2 cellular contexts compared by ENCODE assay signal in the genomic region with DNA sequence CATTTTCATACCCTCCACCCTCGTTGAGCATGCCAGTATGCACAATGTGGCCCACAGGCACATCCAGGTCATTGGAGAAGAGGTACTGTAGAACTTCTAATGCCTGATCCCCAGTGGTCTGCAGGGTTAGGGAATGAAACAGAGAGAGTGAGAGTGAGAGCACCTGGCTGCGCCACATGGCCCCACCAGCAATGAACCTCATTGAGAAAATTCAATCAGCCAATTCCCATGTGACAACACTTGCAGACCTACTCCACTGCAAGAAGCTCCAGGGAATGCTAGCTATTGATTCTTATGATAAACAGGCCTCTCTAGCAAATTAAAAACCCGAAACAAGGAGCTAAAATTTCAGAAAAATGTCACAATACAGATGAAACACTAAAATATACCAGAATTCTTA. TPM values are rescaled to one million over a fixed set of nuclear protein-coding genes. Genes with fewer than 3 reads are reported as not detected.
"Had no signal": no experiment of that assay in that cellular context is flagged by ENCODE, and none has a peak within 500 bp of the region (broad histone marks: within the 10 kb centered on the region; RNA-seq: fewer than 3 reads in every experiment).

No MANE protein-coding gene starts in this region.

RNA-seq across cellular contexts. Expression of gene NPIPB15, which starts 38.6 kb away (rescaled TPM):
- total RNA-seq: occipital lobe had no signal
- polyA plus RNA-seq: neural cell had no signal
